ENCODE assay signal across 12 cellular contexts in genomic region chr3:15983232-15983631, GRCh38.
DNase-seq lines count a peak whose midpoint lies in the region; ATAC-seq and TF ChIP-seq lines count a peak whose summit lies in the region.
"Had no signal": no experiment of that assay in that cellular context is flagged by ENCODE, and none has a peak within 500 bp of the region (broad histone marks: within the 10 kb centered on the region; RNA-seq: fewer than 3 reads in every experiment).

No MANE protein-coding gene starts in this region.

- POLR2A ChIA-PET in AG04450 (lab: Yijun Ruan, JAX), result interaction anchor here (0.6 to 1.8 kb wide), 11 partner anchors 9 to 884 kb away, joined by 3 to 12 read pairs (median 4); partner anchors contain the start of genes ANKRD28, GALNT15 and RBSN
- POLR2A ChIA-PET in activated CD4-positive, alpha-beta T cell treated with anti-CD3 and anti-CD28 coated beads, Interleukin-2, amount 10 ng/mL, durations not matched to agents 7 days and 5 days (lab: Charles Lee), result no interaction called here

- no peaks in the 10 kb centered on the region for H3K36me3 Mint-ChIP-seq in activated CD4-positive, alpha-beta T cell treated with anti-CD3 and anti-CD28 coated beads, Interleukin-2, amount 10 ng/mL, durations not matched to agents 7 days and 5 days (ENCODE audit: low read depth)

- peaks cover 7% of the 10 kb centered on the region for H3K27me3 Mint-ChIP-seq in activated CD4-positive, alpha-beta T cell treated with anti-CD3 and anti-CD28 coated beads, Interleukin-2, amount 10 ng/mL, durations not matched to agents 7 days and 5 days

- ATAC-seq in HG03457 (IDR thresholded peaks at IDR 0.05; ENCODE audit: unreplicated experiment), result no peak
- ATAC-seq: activated T-cell treated with anti-CD3 and anti-CD28 coated beads, Interleukin-2, amount 50 U/mL, for 72 hours; mucosa of descending colon had no signal

- H3K9me3 Mint-ChIP-seq in activated CD4-positive, alpha-beta T cell treated with anti-CD3 and anti-CD28 coated beads, Interleukin-2, amount 10 ng/mL, durations not matched to agents 7 days and 5 days, result peaks cover 7% of the 10 kb centered on the region

- TF ChIP-seq CTCF in AG04450 (IDR thresholded peaks at IDR 0.05; ENCODE audit: low read depth, low read length) (no peak), dorsolateral prefrontal cortex (IDR thresholded peaks at IDR 0.05 in 54 of 56, conservative IDR thresholded peaks at IDR 0.05 in 2 of 56; ENCODE audit: low read depth in 1 of 56, partially characterized antibody in 56 of 56) (no peak)

- H3K27ac Mint-ChIP-seq in activated CD4-positive, alpha-beta T cell treated with anti-CD3 and anti-CD28 coated beads, Interleukin-2, amount 10 ng/mL, durations not matched to agents 7 days and 5 days, result no peak overlapping the region
- H3K27ac Mint-ChIP-seq: activated T-cell treated with anti-CD3 and anti-CD28 coated beads, Interleukin-2, amount 50 U/mL, for 72 hours had no signal

- peaks cover 9% of the 10 kb centered on the region for H3K9me3 ChIP-seq in AG04450 (ENCODE audit: control insufficient read depth, insufficient read depth, low read length)
- H3K9me3 ChIP-seq: HAP-1, mucosa of descending colon had no signal

- no peak overlapping the region for H3K4me3 Mint-ChIP-seq in activated CD4-positive, alpha-beta T cell treated with anti-CD3 and anti-CD28 coated beads, Interleukin-2, amount 10 ng/mL, durations not matched to agents 7 days and 5 days
- H3K4me3 Mint-ChIP-seq: activated T-cell treated with anti-CD3 and anti-CD28 coated beads, Interleukin-2, amount 50 U/mL, for 72 hours had no signal

- peak overlapping the region; percentile 97 for H3K27ac ChIP-seq in AG04450 (ENCODE audit: low read depth, low read length)
- peak overlapping the region in 57 of 59 donors; percentile 11 to 87 (median 76) for H3K27ac ChIP-seq in dorsolateral prefrontal cortex

- no peaks in the 10 kb centered on the region for H3K4me1 Mint-ChIP-seq in activated CD4-positive, alpha-beta T cell treated with anti-CD3 and anti-CD28 coated beads, Interleukin-2, amount 10 ng/mL, durations not matched to agents 7 days and 5 days

- DNase-seq in AG04450 (ENCODE audit: low read depth, low spot score) (peak; percentile 49), M059J (ENCODE audit: low read depth) (peak; percentile 92), dorsolateral prefrontal cortex (no peak), myocyte (ENCODE audit: low read depth) (peak; percentile 56), NCI-H2196 treated with DMSO at 0.1 percent for 48 hours (lab: John Stamatoyannopoulos, UW; ENCODE audit: unreplicated experiment) (no peak), NCI-H510A (lab: John Stamatoyannopoulos, UW) (no peak)
- DNase-seq in activated CD4-positive, alpha-beta T cell treated with anti-CD3 and anti-CD28 coated beads, Interleukin-2, amount 10 ng/mL, durations not matched to agents 7 days and 5 days, result no peak
- DNase-seq: activated T-cell treated with anti-CD3 and anti-CD28 coated beads, Interleukin-2, amount 50 U/mL, for 72 hours; mucosa of descending colon; NCI-H345 had no signal

- CTCF ChIA-PET in AG04450 (lab: Charles Lee), result interaction anchor here (0.7 to 1.2 kb wide), 2 partner anchors 66 to 168 kb away, joined by 3 to 4 read pairs; no protein-coding TSS in a partner anchor
- CTCF ChIA-PET in activated CD4-positive, alpha-beta T cell treated with anti-CD3 and anti-CD28 coated beads, Interleukin-2, amount 10 ng/mL, durations not matched to agents 7 days and 5 days (lab: Charles Lee), result interaction anchor here (0.6 kb wide), 1 partner anchor 386 kb away, joined by 4 read pairs; no protein-coding TSS in a partner anchor

- H3K4me3 ChIP-seq in AG04450 (ENCODE audit: low read depth, low read length) (peak overlapping the region; percentile 38), dorsolateral prefrontal cortex (peak overlapping the region in 45 of 59 donors; percentile 19 to 64 (median 41))
- H3K4me3 ChIP-seq: HAP-1, mucosa of descending colon had no signal

- intact Hi-C loops in dorsolateral prefrontal cortex (cut with DNase I), result loop anchor here in 1 of 2 donors (2.0 to 5.0 kb wide), 2 partner anchors 124 to 194 kb away; no protein-coding TSS in a partner anchor

- H3K27me3 ChIP-seq in AG04450 (ENCODE audit: control insufficient read depth, insufficient read depth, low read length) (no peaks in the 10 kb centered on the region), dorsolateral prefrontal cortex (no peaks in the 10 kb centered on the region)

Comparison
In these comparisons a context has a peak if more than half of its experiments do, and no peak if none do; other contexts are left out.
1. DNase-seq: peak in AG04450 (single experiment), M059J (single experiment) and myocyte (single experiment); none in dorsolateral prefrontal cortex (0 of 10), activated CD4-positive, alpha-beta T cell treated with anti-CD3 and anti-CD28 coated beads, Interleukin-2, amount 10 ng/mL, durations not matched to agents 7 days and 5 days (single experiment), NCI-H2196 treated with DMSO at 0.1 percent for 48 hours (single experiment) and NCI-H510A (single experiment).